22 cellular contexts compared by ENCODE assay signal in genomic region chr4:172979332-172979731, GRCh38.
DNase-seq lines count a peak whose midpoint lies in the region; ATAC-seq, FAIRE-seq and TF ChIP-seq lines count a peak whose summit lies in the region.
"Had no signal": no experiment of that assay in that cellular context is flagged by ENCODE, and none has a peak within 500 bp of the region (broad histone marks: within the 10 kb centered on the region; RNA-seq: fewer than 3 reads in every experiment).

No MANE protein-coding gene starts in this region.

- ATAC-seq in mucosa of descending colon (peak; percentile 74), GM21825 (IDR thresholded peaks at IDR 0.05; ENCODE audit: unreplicated experiment) (no peak), GM18873 (IDR thresholded peaks at IDR 0.05; ENCODE audit: low FRiP score, unreplicated experiment) (no peak)
- no peak for ATAC-seq in stimulated activated naive B cell treated with anti-CD40 and anti-IgM and Interleukin-4, amounts not matched to agents 10 μg/mL and 1 μg/mL and 100 μg/mL, for 72 hours (replicated peaks)
- ATAC-seq: CD8-positive, alpha-beta T cell; GM23338 had no signal

- no peaks in the 10 kb centered on the region for H3K9me3 Mint-ChIP-seq in stimulated activated naive B cell treated with anti-CD40 and anti-IgM and Interleukin-4, amounts not matched to agents 10 μg/mL and 1 μg/mL and 100 μg/mL, for 72 hours
- H3K9me3 Mint-ChIP-seq: CD8-positive, alpha-beta T cell had no signal

- H3K36me3 ChIP-seq in esophagus muscularis mucosa = no peaks in the 10 kb centered on the region
- H3K36me3 ChIP-seq in mucosa of descending colon (ENCODE audit: low read depth) = no peaks in the 10 kb centered on the region
- H3K36me3 ChIP-seq in small intestine (ENCODE audit: control insufficient read depth in 2 of 2, insufficient read depth in 2 of 2, low read length in 2 of 2) = no peaks in the 10 kb centered on the region
- H3K36me3 ChIP-seq: BLaER1, HAP-1 had no signal

- H3K27me3 ChIP-seq in esophagus muscularis mucosa = no peaks in the 10 kb centered on the region
- no peaks in the 10 kb centered on the region for H3K27me3 ChIP-seq in small intestine (ENCODE audit: control insufficient read depth in 2 of 2, insufficient read depth in 2 of 2, low read length in 2 of 2)
- H3K27me3 ChIP-seq: BLaER1 had no signal

- H3K27me3 Mint-ChIP-seq in stimulated activated naive B cell treated with anti-CD40 and anti-IgM and Interleukin-4, amounts not matched to agents 10 μg/mL and 1 μg/mL and 100 μg/mL, for 72 hours = peaks cover 3 to 11% of the 10 kb centered on the region in 2 donors
- H3K27me3 Mint-ChIP-seq: CD4-positive, CD25-positive, alpha-beta regulatory T cell had no signal

- no peak overlapping the region for H3K4me3 Mint-ChIP-seq in stimulated activated naive B cell treated with anti-CD40 and anti-IgM and Interleukin-4, amounts not matched to agents 10 μg/mL and 1 μg/mL and 100 μg/mL, for 72 hours
- H3K4me3 Mint-ChIP-seq: B cell; CD4-positive, CD25-positive, alpha-beta regulatory T cell; CD8-positive, alpha-beta T cell; GM23338; HFFc6 had no signal

- TF ChIP-seq CTCF in 22Rv1 (IDR thresholded peaks at IDR 0.05) (no peak), esophagus muscularis mucosa (IDR thresholded peaks at IDR 0.05) (no peak), mucosa of descending colon (IDR thresholded peaks at IDR 0.05) (no peak)

- no peaks in the 10 kb centered on the region for H3K4me1 Mint-ChIP-seq in stimulated activated naive B cell treated with anti-CD40 and anti-IgM and Interleukin-4, amounts not matched to agents 10 μg/mL and 1 μg/mL and 100 μg/mL, for 72 hours
- H3K4me1 Mint-ChIP-seq: B cell; CD4-positive, CD25-positive, alpha-beta regulatory T cell had no signal

- no peak for FAIRE-seq in small intestine (lab: Jason Lieb, UNC)
- FAIRE-seq: G401.6, GM12892, GM19239, H54 had no signal

- H3K27ac ChIP-seq in 22Rv1 (peak overlapping the region; percentile 64), esophagus muscularis mucosa (replicated peaks in 1 of 4) (no peak overlapping the region), small intestine (ENCODE audit: low read depth in 1 of 2, low read length in 1 of 2) (no peak overlapping the region)
- H3K27ac ChIP-seq: BLaER1, C4-2B had no signal

- no peak overlapping the region for H3K4me3 ChIP-seq in esophagus muscularis mucosa
- H3K4me3 ChIP-seq in mucosa of descending colon = no peak overlapping the region
- H3K4me3 ChIP-seq in small intestine (ENCODE audit: low read depth in 1 of 2, low read length in 2 of 2) = no peak overlapping the region
- H3K4me3 ChIP-seq: BLaER1, GM23338, HAP-1 had no signal

- no peak for TF ChIP-seq EP300 in esophagus muscularis mucosa (IDR thresholded peaks at IDR 0.05)

- peaks cover 0 to 7% (median 0%) of the 10 kb centered on the region in 4 donors for H3K9me3 ChIP-seq in esophagus muscularis mucosa
- H3K9me3 ChIP-seq in mucosa of descending colon = no peaks in the 10 kb centered on the region
- no peaks in the 10 kb centered on the region for H3K9me3 ChIP-seq in small intestine (ENCODE audit: control insufficient read depth, low read depth)
- H3K9me3 ChIP-seq: BLaER1, Caco-2, HAP-1 had no signal

- WGBS in esophagus muscularis mucosa = 100% methylated on average over 1 of the region's 1 CpG
- WGBS in small intestine, 3 donors = 11 to 51% (median 33%) methylated on average over 1 of the region's 1 CpG

- intact Hi-C loops in esophagus muscularis mucosa (cut with DNase I) = no loop called here
- intact Hi-C loops in mucosa of descending colon (cut with DNase I, micrococcal nuclease) = no loop called here

- TF ChIP-seq POLR2A in esophagus muscularis mucosa (IDR thresholded peaks at IDR 0.05; ENCODE audit: low read depth) = no peak

- H3K27ac Mint-ChIP-seq in stimulated activated naive B cell treated with anti-CD40 and anti-IgM and Interleukin-4, amounts not matched to agents 10 μg/mL and 1 μg/mL and 100 μg/mL, for 72 hours = no peak overlapping the region
- H3K27ac Mint-ChIP-seq: B cell; CD4-positive, CD25-positive, alpha-beta regulatory T cell; CD8-positive, alpha-beta T cell; GM23338; HFFc6 had no signal

- no peaks in the 10 kb centered on the region for H3K36me3 Mint-ChIP-seq in stimulated activated naive B cell treated with anti-CD40 and anti-IgM and Interleukin-4, amounts not matched to agents 10 μg/mL and 1 μg/mL and 100 μg/mL, for 72 hours
- H3K36me3 Mint-ChIP-seq: CD4-positive, CD25-positive, alpha-beta regulatory T cell; CD8-positive, alpha-beta T cell had no signal

- DNase-seq in esophagus muscularis mucosa (ENCODE audit: extremely low spot score) (peak; percentile 2), mucosa of descending colon (no peak), small intestine (peak; percentile 30), T-helper 2 cell (no peak)
- no peak for DNase-seq in stimulated activated naive B cell treated with anti-CD40 and anti-IgM and Interleukin-4, amounts not matched to agents 10 μg/mL and 1 μg/mL and 100 μg/mL, for 72 hours
- DNase-seq: Caco-2; CD4-positive, CD25-positive, alpha-beta regulatory T cell; CD8-positive, alpha-beta T cell; DND-41; HFFc6 had no signal

- H3K4me1 ChIP-seq in esophagus muscularis mucosa (peaks cover 0 to 5% (median 0%) of the 10 kb centered on the region in 4 donors), mucosa of descending colon (ENCODE audit: low read depth) (peaks cover 6% of the 10 kb centered on the region), small intestine (ENCODE audit: control insufficient read depth in 2 of 2, insufficient read depth in 1 of 2, low read depth in 1 of 2, low read length in 1 of 2) (no peaks in the 10 kb centered on the region)
- H3K4me1 ChIP-seq: BLaER1, Caco-2 had no signal

Comparison
In these comparisons a context has a peak if more than half of its experiments do, and no peak if none do; other contexts are left out.
1. DNase-seq: peak in esophagus muscularis mucosa (single experiment) and small intestine (single experiment); none in mucosa of descending colon (0 of 3), T-helper 2 cell (0 of 5) and stimulated activated naive B cell treated with anti-CD40 and anti-IgM and Interleukin-4, amounts not matched to agents 10 μg/mL and 1 μg/mL and 100 μg/mL, for 72 hours (single experiment).